ENCODE assay signal across 13 cellular contexts in the genomic region with DNA sequence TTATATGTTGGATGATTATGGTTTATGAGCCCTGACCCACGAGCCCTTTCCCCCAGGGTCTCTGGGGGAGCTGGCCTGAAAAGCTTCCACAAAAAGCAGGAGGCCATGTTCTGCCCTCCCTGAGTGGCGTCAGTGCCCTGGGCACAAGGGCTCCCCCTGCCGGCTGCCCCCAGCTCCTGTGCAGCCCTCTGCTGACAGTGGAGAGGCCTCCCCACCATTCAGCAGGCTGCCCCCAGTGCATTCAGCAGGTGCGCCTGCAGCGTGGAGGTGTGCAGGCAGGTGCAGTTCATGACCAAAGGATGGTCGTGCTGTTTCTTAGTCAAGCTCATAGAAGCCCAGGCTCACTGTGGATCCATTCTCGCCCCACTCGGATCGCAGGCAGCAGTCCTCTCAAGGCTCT. TPM values are rescaled to one million over a fixed set of nuclear protein-coding genes. Genes with fewer than 3 reads are reported as not detected.
A peak's percentile ranks its signal among the peaks of the same experiment; 100 is the strongest.
DNase-seq lines count a peak whose midpoint lies in the region; ATAC-seq and TF ChIP-seq lines count a peak whose summit lies in the region.
"Had no signal": no experiment of that assay in that cellular context is flagged by ENCODE, and none has a peak within 500 bp of the region (broad histone marks: within the 10 kb centered on the region; RNA-seq: fewer than 3 reads in every experiment).

No MANE protein-coding gene starts in this region.

- no peak for DNase-seq in GM13976 (ENCODE audit: low spot score)
- DNase-seq in SK-MEL-5 (ENCODE audit: low read depth, low spot score) = peak; percentile 46
- DNase-seq in left lobe of liver (ENCODE audit: low spot score) = no peak
- no peak for DNase-seq in germinal center (ENCODE audit: low spot score)
- no peak for DNase-seq in NCI-H2171 (lab: John Stamatoyannopoulos, UW)
- no peak for DNase-seq in NCI-H2196 (lab: John Stamatoyannopoulos, UW; ENCODE audit: unreplicated experiment)
- DNase-seq: colonic mucosa, Kasumi-1, left cardiac atrium, NCI-H2081 had no signal

- peak; percentile 75 for TF ChIP-seq CTCF in C4-2B (conservative IDR thresholded peaks at IDR 0.05)
- peak; percentile 33 for TF ChIP-seq CTCF in GM13976 (IDR thresholded peaks at IDR 0.05; ENCODE audit: borderline replicate concordance, control extremely low read depth, extremely low read depth, insufficient read depth, missing control alignments)

- H3K27ac ChIP-seq in C4-2B = no peak overlapping the region
- H3K27ac ChIP-seq: BLaER1, colonic mucosa had no signal

- ATAC-seq in left lobe of liver (peak; percentile 65), GM21786 (IDR thresholded peaks at IDR 0.05; ENCODE audit: unreplicated experiment) (no peak)
- ATAC-seq: left cardiac atrium had no signal

- in situ Hi-C loops in GM13976 (cut with MboI; ENCODE audit: low sequenced_read_pairs, unreplicated experiment) = no loop called here
- in situ Hi-C loops in SK-MEL-5 (cut with HindIII; ENCODE audit: low pct_unique_long_range_greater_than_20kb, low sequenced_read_pairs) = no loop called here

RNA-seq across cellular contexts. Expression of gene S100P, which starts 12.5 kb away (rescaled TPM):
- 0.40 TPM in 1 of 2 replicates, not detected in the other for total RNA-seq in SK-MEL-5 (2014; rRNA removed; shearing (Covaris generic))
- polyA plus RNA-seq in SK-MEL-5 (2015; cell fraction: cytosol; rRNA removed) = not detected in 2 replicates
- not detected in 2 replicates for polyA plus RNA-seq in SK-MEL-5 (2015; cell fraction: nucleus; rRNA removed)
- total RNA-seq in left lobe of liver = 2.3 TPM

RNA-seq across cellular contexts. Expression of gene MRFAP1L1, which starts 28.5 kb away (rescaled TPM):
- 50.4 and 51.4 TPM in 2 replicates for total RNA-seq in SK-MEL-5 (2014; rRNA removed; shearing (Covaris generic))
- polyA plus RNA-seq in SK-MEL-5 (2015; cell fraction: cytosol; rRNA removed) = 41.4 and 43.3 TPM in 2 replicates
- polyA plus RNA-seq in SK-MEL-5 (2015; cell fraction: nucleus; rRNA removed) = 32.7 and 45.9 TPM in 2 replicates
- 26.7 TPM for total RNA-seq in left lobe of liver

RNA-seq across cellular contexts. Expression of gene BLOC1S4, which starts 34.8 kb away (rescaled TPM):
- 12.4 and 12.9 TPM in 2 replicates for total RNA-seq in SK-MEL-5 (2014; rRNA removed; shearing (Covaris generic))
- 16.0 and 21.7 TPM in 2 replicates for polyA plus RNA-seq in SK-MEL-5 (2015; cell fraction: cytosol; rRNA removed)
- polyA plus RNA-seq in SK-MEL-5 (2015; cell fraction: nucleus; rRNA removed) = 11.0 and 15.7 TPM in 2 replicates
- total RNA-seq in left lobe of liver = 6.5 TPM

RNA-seq across cellular contexts. Expression of gene MRFAP1, which starts 40.7 kb away (rescaled TPM):
- 45.0 and 49.8 TPM in 2 replicates for total RNA-seq in SK-MEL-5 (2014; rRNA removed; shearing (Covaris generic))
- 213 and 214 TPM in 2 replicates for polyA plus RNA-seq in SK-MEL-5 (2015; cell fraction: cytosol; rRNA removed)
- 39.0 and 43.5 TPM in 2 replicates for polyA plus RNA-seq in SK-MEL-5 (2015; cell fraction: nucleus; rRNA removed)
- 130 TPM for total RNA-seq in left lobe of liver
